14 cellular contexts compared by ENCODE assay signal in genomic region chr12:65100140-65100539, GRCh38. TPM values are rescaled to one million over a fixed set of nuclear protein-coding genes. Genes with fewer than 3 reads are reported as not detected.
DNase-seq lines count a peak whose midpoint lies in the region; TF ChIP-seq lines count a peak whose summit lies in the region.
"Had no signal": no experiment of that assay in that cellular context is flagged by ENCODE, and none has a peak within 500 bp of the region (broad histone marks: within the 10 kb centered on the region; RNA-seq: fewer than 3 reads in every experiment).

No MANE protein-coding gene starts in this region.

- no peaks in the 10 kb centered on the region for H3K36me3 ChIP-seq in Karpas-422 (ENCODE audit: insufficient read depth, low read length)
- no peaks in the 10 kb centered on the region for H3K36me3 ChIP-seq in mesendoderm (ENCODE audit: control insufficient read depth, insufficient read depth, low read length)
- no peaks in the 10 kb centered on the region for H3K36me3 ChIP-seq in GM23248 (ENCODE audit: low read depth)
- H3K36me3 ChIP-seq: SJCRH30 had no signal

- no peak overlapping the region for H3K4ac ChIP-seq in mesendoderm (ENCODE audit: low read depth, low read length)

- H3K36me3 Mint-ChIP-seq in brain = no peaks in the 10 kb centered on the region
- H3K36me3 Mint-ChIP-seq: activated naive CD4-positive, alpha-beta T cell treated with anti-CD3 and anti-CD28 coated beads, Interleukin-2, amount 50 U/mL, for 24 hours; natural killer cell had no signal

- no peak overlapping the region for H3K18ac ChIP-seq in mesendoderm (ENCODE audit: low read length)

- no peak overlapping the region for H2BK5ac ChIP-seq in mesendoderm (ENCODE audit: low read length)

- no peak overlapping the region for H2BK120ac ChIP-seq in mesendoderm (ENCODE audit: low read depth, low read length)

- H3K56ac ChIP-seq in mesendoderm (ENCODE audit: low read length) = no peak overlapping the region

- H3K9me3 Mint-ChIP-seq in brain = no peaks in the 10 kb centered on the region
- H3K9me3 Mint-ChIP-seq: activated naive CD4-positive, alpha-beta T cell treated with anti-CD3 and anti-CD28 coated beads, Interleukin-2, amount 50 U/mL, for 24 hours; natural killer cell had no signal

- H3K79me2 ChIP-seq in Karpas-422 (ENCODE audit: low read length) (no peaks in the 10 kb centered on the region), mesendoderm (ENCODE audit: control insufficient read depth, insufficient read depth, low read length) (no peaks in the 10 kb centered on the region), GM23248 (ENCODE audit: insufficient read depth) (no peaks in the 10 kb centered on the region)

- peak; percentile 44 to 45 for TF ChIP-seq CTCF in brain (conservative IDR thresholded peaks at IDR 0.05)

- H3K9me3 ChIP-seq in Karpas-422 (ENCODE audit: low read length) (no peaks in the 10 kb centered on the region), GM23248 (ENCODE audit: low read depth) (no peaks in the 10 kb centered on the region)
- H3K9me3 ChIP-seq: SJCRH30 had no signal

- no peak overlapping the region for H4K8ac ChIP-seq in mesendoderm (ENCODE audit: low read depth, low read length)

- H3K4me1 ChIP-seq in Karpas-422 (ENCODE audit: low read length) = no peaks in the 10 kb centered on the region
- H3K4me1 ChIP-seq in mesendoderm (ENCODE audit: control insufficient read depth, low read depth, low read length) = no peaks in the 10 kb centered on the region
- no peaks in the 10 kb centered on the region for H3K4me1 ChIP-seq in GM23248 (ENCODE audit: insufficient read depth)
- H3K4me1 ChIP-seq: SJCRH30 had no signal

- no CpG with 5 or more reads among the region's 3 CpGs for WGBS in mesendoderm (ENCODE audit: extremely low coverage, insufficient coverage, low lambda C conversion rate)
- WGBS in GM23248 (ENCODE audit: low coverage in 1 of 2, low lambda C conversion rate in 2 of 2, missing lambda C conversion rate in 2 of 2), 2 experiments = 54 to 59% methylated on average over 3 of the region's 3 CpGs

- H3K4me3 Mint-ChIP-seq in brain = no peak overlapping the region
- H3K4me3 Mint-ChIP-seq: activated naive CD4-positive, alpha-beta T cell treated with anti-CD3 and anti-CD28 coated beads, Interleukin-2, amount 50 U/mL, for 24 hours; natural killer cell had no signal

- DNase-seq in ELF-1 (ENCODE audit: low read depth, low spot score) = peak; percentile 19
- peak; percentile 44 for DNase-seq in Karpas-422
- peak; percentile 42 for DNase-seq in mesendoderm
- no peak for DNase-seq in glomerular visceral epithelial cell (ENCODE audit: extremely low spot score)
- DNase-seq in NCI-H526 treated with DMSO at 0.1 percent for 48 hours (lab: John Stamatoyannopoulos, UW) = no peak
- DNase-seq in SKM-1 treated with dmso at 0.1 percent for 144 hours (lab: John Stamatoyannopoulos, UW; ENCODE audit: unreplicated experiment) = no peak
- DNase-seq in GM23248 = no peak
- DNase-seq: GDM1; natural killer cell; NCI-H2081 treated with DMSO at 0.1 percent for 48 hours; stimulated activated naive CD4-positive, alpha-beta T cell treated with Interleukin-2 at 50 U/mL for 16 hours had no signal

- no peaks in the 10 kb centered on the region for H3K27me3 Mint-ChIP-seq in brain

- no peak overlapping the region for H3K27ac Mint-ChIP-seq in brain
- H3K27ac Mint-ChIP-seq: activated naive CD4-positive, alpha-beta T cell treated with anti-CD3 and anti-CD28 coated beads, Interleukin-2, amount 50 U/mL, for 24 hours; natural killer cell had no signal

- H2AK5ac ChIP-seq in mesendoderm (ENCODE audit: low read length) = no peak overlapping the region

- H2BK15ac ChIP-seq in mesendoderm (replicated peaks; ENCODE audit: low read depth) = no peak overlapping the region

- H2AFZ ChIP-seq in Karpas-422 (ENCODE audit: low read length) (no peak overlapping the region), GM23248 (no peak overlapping the region)

- H3K4me3 ChIP-seq in Karpas-422 (ENCODE audit: low read length) = no peak overlapping the region
- no peak overlapping the region for H3K4me3 ChIP-seq in mesendoderm (ENCODE audit: low read length)
- no peak overlapping the region for H3K4me3 ChIP-seq in GM23248
- H3K4me3 ChIP-seq: SJCRH30 had no signal

- H3K4me2 ChIP-seq in Karpas-422 (ENCODE audit: low read depth, low read length, poor library complexity, severe bottlenecking) = no peak overlapping the region
- no peak overlapping the region for H3K4me2 ChIP-seq in mesendoderm (ENCODE audit: low read length)
- no peak overlapping the region for H3K4me2 ChIP-seq in GM23248 (ENCODE audit: unreplicated experiment)

- in situ Hi-C loops in GM23248 (cut with MboI) = loop anchor here (25.0 kb wide), 1 partner anchor 213 kb away; no protein-coding TSS in a partner anchor

- no peaks in the 10 kb centered on the region for H3F3A ChIP-seq in GM23248 (ENCODE audit: insufficient read depth)

- H3K27ac ChIP-seq in Karpas-422 (ENCODE audit: low read length) (no peak overlapping the region), mesendoderm (ENCODE audit: low read depth, low read length) (no peak overlapping the region), GM23248 (no peak overlapping the region)
- H3K27ac ChIP-seq: SJCRH30 had no signal

- no peaks in the 10 kb centered on the region for H3K79me1 ChIP-seq in mesendoderm (ENCODE audit: low read length)

- H4K20me1 ChIP-seq in Karpas-422 (ENCODE audit: insufficient read depth, low read depth, low read length) (no peaks in the 10 kb centered on the region), GM23248 (ENCODE audit: insufficient read depth) (no peaks in the 10 kb centered on the region)

- H3K9me2 ChIP-seq in Karpas-422 (replicated peaks; ENCODE audit: insufficient read depth, low read length) (no peaks in the 10 kb centered on the region), GM23248 (ENCODE audit: insufficient read depth) (no peaks in the 10 kb centered on the region)

- H3K4me1 Mint-ChIP-seq in brain = no peaks in the 10 kb centered on the region
- H3K4me1 Mint-ChIP-seq: activated naive CD4-positive, alpha-beta T cell treated with anti-CD3 and anti-CD28 coated beads, Interleukin-2, amount 50 U/mL, for 24 hours; natural killer cell had no signal

- no peak overlapping the region for H3K23ac ChIP-seq in mesendoderm (ENCODE audit: low read length)

- H4K5ac ChIP-seq in mesendoderm (ENCODE audit: low read length) = no peak overlapping the region

- H3K27me3 ChIP-seq in Karpas-422 (ENCODE audit: low read length) (no peaks in the 10 kb centered on the region), mesendoderm (ENCODE audit: insufficient read depth, low read length, poor library complexity) (no peaks in the 10 kb centered on the region), GM23248 (replicated peaks; ENCODE audit: insufficient read depth) (peaks cover 50% of the 10 kb centered on the region)
- H3K27me3 ChIP-seq: SJCRH30 had no signal

- H3K9ac ChIP-seq in Karpas-422 (ENCODE audit: low read length) (no peak overlapping the region), mesendoderm (ENCODE audit: low read length) (no peak overlapping the region), GM23248 (no peak overlapping the region)

RNA-seq across cellular contexts. Expression of gene WIF1, which starts 21.0 kb away (rescaled TPM):
- not detected in 2 replicates for total RNA-seq in Karpas-422 (2014; rRNA removed; shearing (Covaris generic); ENCODE audit: low replicate concordance)
- 8.1 TPM for polyA plus RNA-seq in brain (ENCODE audit: insufficient read depth, low read depth, low replicate concordance)
- 0.83 TPM for polyA plus RNA-seq in mesendoderm (2013, experiment 1 of 2)
- 0.92 TPM for polyA plus RNA-seq in mesendoderm (2013, experiment 2 of 2)
- total RNA-seq in GM23248 (2014; rRNA removed; shearing (Covaris generic)) = not detected in 2 replicates
- polyA plus RNA-seq in GM23248 (2016; fragmentation: Nextera tagmentation; extraction: Ambion mirVana) = not detected in 2 replicates
- total RNA-seq: natural killer cell, SJCRH30 had no signal

Comparison
In these comparisons a context has a peak if more than half of its experiments do, and no peak if none do; other contexts are left out.
1. DNase-seq: peak in ELF-1 (single experiment), Karpas-422 (single experiment) and mesendoderm (single experiment); none in glomerular visceral epithelial cell (single experiment), NCI-H526 treated with DMSO at 0.1 percent for 48 hours (single experiment), SKM-1 treated with dmso at 0.1 percent for 144 hours (single experiment) and GM23248 (single experiment).